In the genomic region with DNA sequence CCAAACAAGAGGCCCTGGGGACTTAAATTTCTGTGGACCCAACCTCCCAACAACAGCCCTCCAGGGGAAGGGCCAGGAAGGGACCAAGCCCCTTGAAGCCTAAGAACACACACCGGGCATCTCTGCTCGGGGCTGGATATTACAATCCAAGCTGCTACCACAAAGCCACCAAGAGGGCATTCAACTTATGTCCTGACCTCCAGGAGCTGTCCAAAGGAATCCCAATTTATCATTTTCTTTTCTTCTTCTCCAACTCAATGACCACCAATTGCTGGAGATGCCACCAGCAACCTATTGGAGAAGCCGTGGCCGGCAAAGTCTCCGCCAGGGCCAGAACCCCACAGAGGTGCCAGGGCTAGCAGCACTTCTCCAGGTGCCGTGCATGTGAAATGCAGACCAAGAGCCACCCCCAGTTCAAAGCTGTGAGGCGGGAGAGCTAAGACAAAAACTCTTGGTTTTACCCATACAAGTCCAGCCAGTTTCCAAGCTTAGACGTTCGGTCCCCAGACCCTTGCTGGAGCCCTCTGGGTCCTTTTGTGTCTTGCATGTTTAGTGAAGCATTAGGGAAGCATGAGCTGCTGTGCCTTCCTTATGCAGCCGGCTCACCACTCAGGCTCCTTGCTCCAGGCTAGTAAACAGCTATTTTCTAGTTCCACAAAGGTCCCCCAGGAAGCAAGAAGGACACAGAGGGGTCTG, we compare ENCODE assay signal across 21 cellular contexts. TPM values are rescaled to one million over a fixed set of nuclear protein-coding genes. Genes with fewer than 3 reads are reported as not detected.
A peak's percentile ranks its signal among the peaks of the same experiment; 100 is the strongest.
DNase-seq lines count a peak whose midpoint lies in the region; ATAC-seq and TF ChIP-seq lines count a peak whose summit lies in the region.
"Had no signal": no experiment of that assay in that cellular context is flagged by ENCODE, and none has a peak within 500 bp of the region (broad histone marks: within the 10 kb centered on the region; RNA-seq: fewer than 3 reads in every experiment).

No MANE protein-coding gene starts in this region.

- ATAC-seq in IMR-90 (ENCODE audit: low read depth) = no peak
- no peak for ATAC-seq in GM21367 (IDR thresholded peaks at IDR 0.05; ENCODE audit: unreplicated experiment)
- ATAC-seq: GM12878, mucosa of descending colon, T-cell had no signal

- H4K91ac ChIP-seq in IMR-90 (ENCODE audit: insufficient read depth, low read depth, low read length) = no peak overlapping the region

- H3K4me1 ChIP-seq in BLaER1 (peaks cover 71% of the 10 kb centered on the region), IMR-90 (ENCODE audit: control insufficient read depth, insufficient read depth, low read length) (peaks cover 9% of the 10 kb centered on the region; the same call in 1 of the 2 replicates), MM.1S (ENCODE audit: low read length) (peaks cover 6% of the 10 kb centered on the region)

- no peak overlapping the region for H3K4ac ChIP-seq in IMR-90 (ENCODE audit: low read depth, low read length)

- no peak overlapping the region for H3K56ac ChIP-seq in IMR-90 (ENCODE audit: extremely low read depth, insufficient read depth, low read length)

- POLR2A ChIA-PET in IMR-90 (lab: Charles Lee; ENCODE audit: unreplicated experiment) = no interaction called here

- dilution Hi-C loops in IMR-90 (cut with HindIII; ENCODE audit: low sequenced_read_pairs, unreplicated experiment) = no loop called here

- H3K9ac ChIP-seq in BLaER1 (no peak overlapping the region), IMR-90 (ENCODE audit: low read depth, low read length) (no peak overlapping the region), MM.1S (ENCODE audit: low read length) (no peak overlapping the region)

- no peak overlapping the region for H2AK9ac ChIP-seq in IMR-90 (replicated peaks; ENCODE audit: low read depth, low read length, poor library complexity)

- peak overlapping the region; percentile 45; the same call in 1 of the 2 replicates for H3K23ac ChIP-seq in IMR-90 (ENCODE audit: low read depth, low read length)

- H3K9me1 ChIP-seq in IMR-90 (ENCODE audit: insufficient read depth, low read length) = peaks cover 33% of the 10 kb centered on the region

- no peak for DNase-seq in IMR-90
- DNase-seq in endothelial cell (ENCODE audit: low spot score) = no peak
- no peak for DNase-seq in neural crest cell (ENCODE audit: low read depth, low spot score)
- no peak for DNase-seq in central memory CD4-positive, alpha-beta T cell
- no peak for DNase-seq in NCI-H2029 treated with DMSO at 0.1 percent for 48 hours (lab: John Stamatoyannopoulos, UW)
- no peak for DNase-seq in MM.1S
- DNase-seq: ACHN; activated CD4-positive, CD25-positive, alpha-beta regulatory T cell; activated effector memory CD4-positive, alpha-beta T cell treated with anti-CD3 and anti-CD28 coated beads, Interleukin-2, amount 50 U/mL, for 16 hours; Caco-2; GOT3; NCI-H1417; NK-92 treated with Interleukin-12 subunit alpha and Interleukin-12 subunit beta, amount 100 ng/mL, for 24 hours; T-cell had no signal

- TF ChIP-seq RAD21 in IMR-90 (IDR thresholded peaks at IDR 0.05; ENCODE audit: low read length) = no peak

- H3K36me3 Mint-ChIP-seq in endothelial cell (ENCODE audit: low read depth, unreplicated experiment) = peaks cover 37% of the 10 kb centered on the region
- H3K36me3 Mint-ChIP-seq in neural crest cell (ENCODE audit: low read depth) = no peaks in the 10 kb centered on the region

- H2BK15ac ChIP-seq in IMR-90 (ENCODE audit: low read depth, low read length) = no peak overlapping the region

- no peaks in the 10 kb centered on the region for H3K9me2 ChIP-seq in MM.1S (replicated peaks; ENCODE audit: insufficient read depth, low read length)

- no peak overlapping the region for H2AK5ac ChIP-seq in IMR-90 (ENCODE audit: low read depth, low read length)

- H3K14ac ChIP-seq in IMR-90 (replicated peaks; ENCODE audit: low read depth, low read length) = no peak overlapping the region

- H4K5ac ChIP-seq in IMR-90 (ENCODE audit: low read depth, low read length) = no peak overlapping the region

- H3K27me3 Mint-ChIP-seq in endothelial cell (ENCODE audit: unreplicated experiment) (peaks cover 25% of the 10 kb centered on the region), neural crest cell (ENCODE audit: low read depth) (peaks cover 6% of the 10 kb centered on the region)
- H3K27me3 Mint-ChIP-seq: stimulated activated naive CD8-positive, alpha-beta T cell treated with anti-CD3 and anti-CD28 coated beads, Interleukin-15, Interleukin-2, amounts not matched to agents 100 ng/mL and 50 ng/mL, for 24 hours; T-cell had no signal

- H3K9me3 Mint-ChIP-seq in endothelial cell (ENCODE audit: unreplicated experiment) = no peaks in the 10 kb centered on the region
- H3K9me3 Mint-ChIP-seq in neural crest cell = no peaks in the 10 kb centered on the region
- H3K9me3 Mint-ChIP-seq: stimulated activated naive CD8-positive, alpha-beta T cell treated with anti-CD3 and anti-CD28 coated beads, Interleukin-15, Interleukin-2, amounts not matched to agents 100 ng/mL and 50 ng/mL, for 24 hours; T-cell had no signal

- peaks cover 30% of the 10 kb centered on the region for H3K36me3 ChIP-seq in BLaER1
- H3K36me3 ChIP-seq in IMR-90 (ENCODE audit: control insufficient read depth, insufficient read depth, low read length) = peaks cover 13% of the 10 kb centered on the region
- H3K36me3 ChIP-seq in MM.1S (replicated peaks; ENCODE audit: insufficient read depth, low read length) = no peaks in the 10 kb centered on the region
- H3K36me3 ChIP-seq: ascending aorta had no signal

- H3K4me1 Mint-ChIP-seq in endothelial cell (ENCODE audit: unreplicated experiment) (peaks cover 73% of the 10 kb centered on the region), neural crest cell (peaks cover 49% of the 10 kb centered on the region)

- 0 out of 2 replicates have a peak, but pooled peaks cover 4% of the 10 kb centered on the region for H3F3A ChIP-seq in MM.1S (ENCODE audit: insufficient read depth, low read length)

- no peak for TF ChIP-seq POLR2A in IMR-90 (IDR thresholded peaks at IDR 0.05; ENCODE audit: low read depth, low read length)

- no peak overlapping the region for H3K18ac ChIP-seq in IMR-90 (ENCODE audit: low read depth, low read length)

- 79% methylated on average over 6 of the region's 10 CpGs; no CpG with 5 or more reads in 1 of the 2 experiments for WGBS in IMR-90 (ENCODE audit: extremely low coverage in 2 of 2, insufficient read length in 1 of 2), 2 experiments

- in situ Hi-C loops in IMR-90 (cut with MboI; ENCODE audit: low sequenced_read_pairs) = no loop called here

- no peak overlapping the region for H3K27ac ChIP-seq in BLaER1
- no peak overlapping the region for H3K27ac ChIP-seq in IMR-90 (ENCODE audit: insufficient read depth, low read length)
- H3K27ac ChIP-seq in MM.1S (ENCODE audit: low read length) = no peak overlapping the region
- H3K27ac ChIP-seq: ascending aorta, HL-60 had no signal

- no peak overlapping the region for H2BK20ac ChIP-seq in IMR-90 (ENCODE audit: low read depth, low read length)

- H3K27ac Mint-ChIP-seq in endothelial cell (ENCODE audit: unreplicated experiment) = peak overlapping the region; percentile 75
- H3K27ac Mint-ChIP-seq in neural crest cell (ENCODE audit: unreplicated experiment) = peak overlapping the region; percentile 92
- H3K27ac Mint-ChIP-seq: stimulated activated naive CD8-positive, alpha-beta T cell treated with anti-CD3 and anti-CD28 coated beads, Interleukin-15, Interleukin-2, amounts not matched to agents 100 ng/mL and 50 ng/mL, for 24 hours; T-cell had no signal

- H3K9me3 ChIP-seq in BLaER1 (no peaks in the 10 kb centered on the region), IMR-90 (ENCODE audit: control insufficient read depth, insufficient read depth, low read length) (no peaks in the 10 kb centered on the region), MM.1S (replicated peaks; ENCODE audit: insufficient read depth, low read length) (no peaks in the 10 kb centered on the region)
- H3K9me3 ChIP-seq: ascending aorta, Caco-2, mucosa of descending colon had no signal

- H3K79me1 ChIP-seq in IMR-90 (ENCODE audit: low read depth in 1 of 2, low read length in 2 of 2) = peaks cover 20 to 76% of the 10 kb centered on the region in 2 experiments

- H4K20me1 ChIP-seq in BLaER1 = peaks cover 82% of the 10 kb centered on the region
- H4K20me1 ChIP-seq in IMR-90 (ENCODE audit: insufficient read depth, low read length) = peaks cover 70% of the 10 kb centered on the region
- no peaks in the 10 kb centered on the region for H4K20me1 ChIP-seq in MM.1S (ENCODE audit: insufficient read depth, low read length)

- H3K27me3 ChIP-seq in BLaER1 (peaks cover 8% of the 10 kb centered on the region; the same call in 1 of the 2 replicates), IMR-90 (ENCODE audit: control insufficient read depth, insufficient read depth, low read length) (no peaks in the 10 kb centered on the region), MM.1S (replicated peaks; ENCODE audit: insufficient read depth, low read length) (no peaks in the 10 kb centered on the region; the same call in 1 of the 2 replicates)
- H3K27me3 ChIP-seq: ascending aorta had no signal

- CTCF ChIA-PET in IMR-90 (lab: Yijun Ruan, JAX) = no interaction called here

- H2AFZ ChIP-seq in IMR-90 (replicated peaks; ENCODE audit: low read length, poor library complexity) (no peak overlapping the region), MM.1S (ENCODE audit: low read length) (no peak overlapping the region)

- no peak overlapping the region for H4K8ac ChIP-seq in IMR-90 (ENCODE audit: low read depth in 2 of 2, low read length in 2 of 2)

- intact Hi-C loops in IMR-90 (cut with micrococcal nuclease) = no loop called here

- H3K4me2 ChIP-seq in BLaER1 (peak overlapping the region; percentile 94), IMR-90 (ENCODE audit: low read depth, low read length) (no peak overlapping the region), MM.1S (ENCODE audit: low read depth, low read length) (no peak overlapping the region)

- H3K4me3 ChIP-seq in BLaER1 (no peak overlapping the region), IMR-90 (ENCODE audit: insufficient read depth, low read depth, low read length) (no peak overlapping the region), MM.1S (ENCODE audit: low read length) (no peak overlapping the region)
- H3K4me3 ChIP-seq: ascending aorta, GM12878, mucosa of descending colon had no signal

- H2BK5ac ChIP-seq in IMR-90 (ENCODE audit: low read depth, low read length, poor library complexity, severe bottlenecking) = no peak overlapping the region

- H2BK120ac ChIP-seq in IMR-90 (ENCODE audit: low read depth, low read length) = no peak overlapping the region

- TF ChIP-seq CTCF in IMR-90 (conservative IDR thresholded peaks at IDR 0.05; ENCODE audit: low read depth, low read length) = no peak
- TF ChIP-seq CTCF in endothelial cell (IDR thresholded peaks at IDR 0.05; ENCODE audit: unreplicated experiment) = no peak
- no peak for TF ChIP-seq CTCF in neural crest cell (conservative IDR thresholded peaks at IDR 0.05)
- TF ChIP-seq CTCF in MM.1S (IDR thresholded peaks at IDR 0.05; ENCODE audit: low read length) = no peak

- BruUV-seq in IMR-90 (replicated peaks; lab: Mats Ljungman, UMichigan) = no TSS peak

- peaks cover 58% of the 10 kb centered on the region for H3K79me2 ChIP-seq in MM.1S (ENCODE audit: low read length)

- H3K4me3 Mint-ChIP-seq in endothelial cell (ENCODE audit: unreplicated experiment) (peak overlapping the region; percentile 98), neural crest cell (peak overlapping the region; percentile 90)
- H3K4me3 Mint-ChIP-seq: stimulated activated naive CD8-positive, alpha-beta T cell treated with anti-CD3 and anti-CD28 coated beads, Interleukin-15, Interleukin-2, amounts not matched to agents 100 ng/mL and 50 ng/mL, for 24 hours; T-cell had no signal

RNA-seq across cellular contexts. Expression of gene PITPNA, which starts 3.4 kb away (rescaled TPM):
- total RNA-seq in IMR-90 (2012; rRNA removed) (19.2 and 25.8 TPM in 2 replicates), endothelial cell (ENCODE audit: unreplicated experiment) (215 TPM), neural crest cell (80.8 and 86.8 TPM in 2 replicates)
- 33.1 and 40.1 TPM in 2 replicates for polyA plus RNA-seq in IMR-90 (2012; rRNA removed)
- 17.9 and 28.0 TPM in 2 replicates for polyA plus RNA-seq in IMR-90 (2012; cell fraction: cytosol; rRNA removed)
- 15.2 and 50.9 TPM in 2 replicates for polyA plus RNA-seq in IMR-90 (2012; cell fraction: nucleus; rRNA removed; ENCODE audit: low replicate concordance)

RNA-seq across cellular contexts. Expression of gene INPP5K, which starts 42.8 kb away (rescaled TPM):
- total RNA-seq in IMR-90 (2012; rRNA removed) (16.4 and 17.4 TPM in 2 replicates), endothelial cell (ENCODE audit: unreplicated experiment) (40.9 TPM), neural crest cell (19.4 and 20.0 TPM in 2 replicates)
- 14.2 and 14.9 TPM in 2 replicates for polyA plus RNA-seq in IMR-90 (2012; rRNA removed)
- polyA plus RNA-seq in IMR-90 (2012; cell fraction: cytosol; rRNA removed) = 12.5 and 16.8 TPM in 2 replicates
- polyA plus RNA-seq in IMR-90 (2012; cell fraction: nucleus; rRNA removed; ENCODE audit: low replicate concordance) = 43.0 and 43.3 TPM in 2 replicates
